8 cellular contexts compared by ENCODE assay signal in genomic region chr20:36305602-36306556, GRCh38. TPM values are rescaled to one million over a fixed set of nuclear protein-coding genes. Genes with fewer than 3 reads are reported as not detected.
DNase-seq lines count a peak whose midpoint lies in the region; ATAC-seq and TF ChIP-seq lines count a peak whose summit lies in the region.

A gene with protein sequence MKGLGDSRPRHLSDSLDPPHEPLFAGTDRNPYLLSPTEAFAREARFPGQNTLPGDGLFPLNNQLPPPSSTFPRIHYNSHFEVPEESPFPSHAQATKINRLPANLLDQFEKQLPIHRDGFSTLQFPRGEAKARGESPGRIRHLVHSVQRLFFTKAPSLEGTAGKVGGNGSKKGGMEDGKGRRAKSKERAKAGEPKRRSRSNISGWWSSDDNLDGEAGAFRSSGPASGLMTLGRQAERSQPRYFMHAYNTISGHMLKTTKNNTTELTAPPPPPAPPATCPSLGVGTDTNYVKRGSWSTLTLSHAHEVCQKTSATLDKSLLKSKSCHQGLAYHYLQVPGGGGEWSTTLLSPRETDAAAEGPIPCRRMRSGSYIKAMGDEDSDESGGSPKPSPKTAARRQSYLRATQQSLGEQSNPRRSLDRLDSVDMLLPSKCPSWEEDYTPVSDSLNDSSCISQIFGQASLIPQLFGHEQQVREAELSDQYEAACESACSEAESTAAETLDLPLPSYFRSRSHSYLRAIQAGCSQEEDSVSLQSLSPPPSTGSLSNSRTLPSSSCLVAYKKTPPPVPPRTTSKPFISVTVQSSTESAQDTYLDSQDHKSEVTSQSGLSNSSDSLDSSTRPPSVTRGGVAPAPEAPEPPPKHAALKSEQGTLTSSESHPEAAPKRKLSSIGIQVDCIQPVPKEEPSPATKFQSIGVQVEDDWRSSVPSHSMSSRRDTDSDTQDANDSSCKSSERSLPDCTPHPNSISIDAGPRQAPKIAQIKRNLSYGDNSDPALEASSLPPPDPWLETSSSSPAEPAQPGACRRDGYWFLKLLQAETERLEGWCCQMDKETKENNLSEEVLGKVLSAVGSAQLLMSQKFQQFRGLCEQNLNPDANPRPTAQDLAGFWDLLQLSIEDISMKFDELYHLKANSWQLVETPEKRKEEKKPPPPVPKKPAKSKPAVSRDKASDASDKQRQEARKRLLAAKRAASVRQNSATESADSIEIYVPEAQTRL (plus strand): TSS chr20:36306339. CDS start chr20:36431718, 125,379 bp downstream.

- H3K27ac ChIP-seq in foreskin keratinocyte, result no peak within 1 kb of the TSS
- no peak within 1 kb of the TSS for H3K27ac ChIP-seq in Karpas-422 (ENCODE audit: low read length)

- no peak within 1 kb of the TSS for H3K9ac ChIP-seq in Karpas-422 (ENCODE audit: low read length)

- no peaks in the 10 kb centered on the region for H3K9me2 ChIP-seq in Karpas-422 (replicated peaks; ENCODE audit: insufficient read depth, low read length)

- no peaks in the 10 kb centered on the region for H3K4me1 ChIP-seq in foreskin keratinocyte
- H3K4me1 ChIP-seq in Karpas-422 (ENCODE audit: low read length), result no peaks in the 10 kb centered on the region

- H3K4me3 ChIP-seq in Karpas-422 (ENCODE audit: low read length), result no peak within 1 kb of the TSS

- TF ChIP-seq POLR2A in erythroblast (IDR thresholded peaks at IDR 0.05; ENCODE audit: low read length), result no peak

- TF ChIP-seq CTCF in foreskin keratinocyte (conservative IDR thresholded peaks at IDR 0.05) (peak; percentile 38), omental fat pad (IDR thresholded peaks at IDR 0.05) (no peak)

- no peak within 1 kb of the TSS for H2AFZ ChIP-seq in Karpas-422 (ENCODE audit: low read length)

- no peaks in the 10 kb centered on the region for H4K20me1 ChIP-seq in Karpas-422 (ENCODE audit: insufficient read depth, low read depth, low read length)

- H3K9me3 ChIP-seq in Karpas-422 (ENCODE audit: low read length), result no peaks in the 10 kb centered on the region

- in situ Hi-C loops in SK-MEL-5 (cut with HindIII; ENCODE audit: low pct_unique_long_range_greater_than_20kb, low sequenced_read_pairs), result no loop called here
- in situ Hi-C loops in KBM-7 (cut with MboI; ENCODE audit: low pct_unique_long_range_greater_than_20kb, low sequenced_read_pairs), result no loop called here

- peaks cover 95% of the 10 kb centered on the region for H3K27me3 ChIP-seq in foreskin keratinocyte
- H3K27me3 ChIP-seq in Karpas-422 (ENCODE audit: low read length), result no peaks in the 10 kb centered on the region

- DNase-seq in Daoy (ENCODE audit: low read depth) (no peak), SK-MEL-5 (ENCODE audit: low read depth, low spot score) (no peak), foreskin keratinocyte (no peak), omental fat pad (ENCODE audit: low spot score) (no peak), KBM-7 (no peak), glomerular visceral epithelial cell (ENCODE audit: extremely low spot score) (no peak), Karpas-422 (no peak), erythroblast (lab: John Stamatoyannopoulos, UW) (no peak)

- no peaks in the 10 kb centered on the region for H3K79me2 ChIP-seq in Karpas-422 (ENCODE audit: low read length)

- H3K4me2 ChIP-seq in Karpas-422 (ENCODE audit: low read depth, low read length, poor library complexity, severe bottlenecking), result no peak within 1 kb of the TSS

- H3K36me3 ChIP-seq in Karpas-422 (ENCODE audit: insufficient read depth, low read length), result no peaks in the 10 kb centered on the region

- ATAC-seq in foreskin keratinocyte (peak; percentile 14), omental fat pad (ENCODE audit: low FRiP score) (peak; percentile 34)

RNA-seq across cellular contexts. Expression of the gene that starts here (rescaled TPM):
- total RNA-seq in Daoy (2014; rRNA removed; shearing (Covaris generic)), result 12.9 and 17.2 TPM in 2 replicates
- 14.2 and 17.4 TPM in 2 replicates for total RNA-seq in SK-MEL-5 (2014; rRNA removed; shearing (Covaris generic))
- polyA plus RNA-seq in SK-MEL-5 (2015; cell fraction: cytosol; rRNA removed), result 103 and 118 TPM in 2 replicates
- 85.8 and 91.6 TPM in 2 replicates for polyA plus RNA-seq in SK-MEL-5 (2015; cell fraction: nucleus; rRNA removed)
- total RNA-seq in foreskin keratinocyte (31.0 and 31.7 TPM in 2 replicates), omental fat pad (10 to 100 TPM; 26.0 to 42.6 (median 30.7) TPM)
- 30.8 and 31.1 TPM in 2 replicates for polyA plus RNA-seq in foreskin keratinocyte
- total RNA-seq in Karpas-422 (2014; rRNA removed; shearing (Covaris generic); ENCODE audit: low replicate concordance), result 7.5 and 7.6 TPM in 2 replicates
